8 cellular contexts compared by ENCODE assay signal in the genomic region with DNA sequence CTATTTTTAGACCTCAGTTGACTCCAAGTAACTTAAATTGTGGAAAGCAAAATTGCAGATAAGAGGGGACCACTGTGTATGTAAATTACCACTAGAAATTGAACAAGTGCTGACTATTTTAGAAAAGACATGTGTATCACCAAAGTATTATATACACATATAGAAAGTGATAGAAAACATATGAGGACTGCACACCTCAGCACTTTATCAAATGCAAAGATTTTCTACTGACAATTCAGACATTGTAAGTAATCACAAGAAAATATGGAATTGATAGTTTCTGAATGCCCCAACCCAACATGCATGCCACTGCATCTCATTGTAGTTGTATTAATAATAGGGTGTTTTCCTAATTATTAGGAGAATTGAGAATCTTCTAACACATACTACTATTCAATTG.
"Had no signal": no experiment of that assay in that cellular context is flagged by ENCODE, and none has a peak within 500 bp of the region (broad histone marks: within the 10 kb centered on the region; RNA-seq: fewer than 3 reads in every experiment).

No MANE protein-coding gene starts in this region.

- H3K4me2 ChIP-seq: GM23338 had no signal

- H3K4me3 ChIP-seq: GM23338, K562 had no signal

- ATAC-seq: GM23338, K562 had no signal

- DNase-seq: H9, HCEC 1CT, KG1 had no signal

- H2AFZ ChIP-seq: GM23338 had no signal

- FAIRE-seq: H1, H54, HTR-8/SVneo, K562 had no signal
